In the genomic region with DNA sequence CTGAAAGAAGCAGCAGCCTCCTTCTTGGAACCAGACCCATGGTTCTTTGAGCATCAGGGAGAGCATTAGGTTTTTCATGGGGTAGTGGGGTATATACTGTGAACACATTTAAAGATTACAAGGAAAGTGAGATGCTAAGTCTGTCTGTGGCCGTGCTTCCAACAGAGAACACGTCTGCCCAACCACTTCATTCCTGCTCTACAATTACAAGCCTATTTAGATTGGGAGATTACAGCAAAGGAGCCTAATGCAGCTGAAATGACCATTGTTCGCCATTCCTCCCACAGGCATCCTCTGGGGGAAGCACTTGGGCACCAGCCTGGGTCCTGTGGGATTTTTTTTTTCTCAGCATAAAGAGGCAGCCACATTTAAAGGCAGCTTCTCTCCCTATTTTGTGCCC, we compare ENCODE assay signal across 29 cellular contexts.
"Had no signal": no experiment of that assay in that cellular context is flagged by ENCODE, and none has a peak within 500 bp of the region (broad histone marks: within the 10 kb centered on the region; RNA-seq: fewer than 3 reads in every experiment).

No MANE protein-coding gene starts in this region.

- H3K27ac Mint-ChIP-seq: mesothelial cell of epicardium; naive thymus-derived CD4-positive, alpha-beta T cell; nephron; progenitor cell of endocrine pancreas; stimulated activated effector memory CD8-positive, alpha-beta T cell treated with anti-CD3 and anti-CD28 coated beads, Interleukin-12 subunit alpha, Interleukin-12 subunit beta, amount 100 ng/mL, for 72 hours had no signal

- H3K36me3 Mint-ChIP-seq: mesothelial cell of epicardium; naive thymus-derived CD4-positive, alpha-beta T cell; stimulated activated effector memory CD8-positive, alpha-beta T cell treated with anti-CD3 and anti-CD28 coated beads, Interleukin-12 subunit alpha, Interleukin-12 subunit beta, amount 100 ng/mL, for 72 hours had no signal

- H3K9me3 ChIP-seq: esophagus squamous epithelium, heart right ventricle, lower lobe of right lung, neutrophil, right atrium auricular region, stomach, thyroid gland, vagina had no signal

- H3K4me1 Mint-ChIP-seq: mesothelial cell of epicardium; naive thymus-derived CD4-positive, alpha-beta T cell; nephron; stimulated activated effector memory CD8-positive, alpha-beta T cell treated with anti-CD3 and anti-CD28 coated beads, Interleukin-12 subunit alpha, Interleukin-12 subunit beta, amount 100 ng/mL, for 72 hours had no signal

- H3K4me3 Mint-ChIP-seq: mesothelial cell of epicardium; naive thymus-derived CD4-positive, alpha-beta T cell; nephron; stimulated activated effector memory CD8-positive, alpha-beta T cell treated with anti-CD3 and anti-CD28 coated beads, Interleukin-12 subunit alpha, Interleukin-12 subunit beta, amount 100 ng/mL, for 72 hours had no signal

- H3K4me1 ChIP-seq: esophagus squamous epithelium, heart right ventricle, lower lobe of right lung, parathyroid adenoma, right atrium auricular region, stomach, thyroid gland, vagina had no signal

- H3K27me3 Mint-ChIP-seq: naive thymus-derived CD4-positive, alpha-beta T cell; progenitor cell of endocrine pancreas had no signal

- H3K27ac ChIP-seq: coronary artery, esophagus squamous epithelium, heart right ventricle, lower lobe of right lung, neutrophil, parathyroid adenoma, right atrium auricular region, stomach, thyroid gland, vagina had no signal

- H3K9ac ChIP-seq: parathyroid adenoma had no signal

- H3K79me2 ChIP-seq: parathyroid adenoma had no signal

- H3K4me3 ChIP-seq: coronary artery, esophagus squamous epithelium, heart right ventricle, lower lobe of right lung, right atrium auricular region, smooth muscle cell, stomach, thyroid gland, vagina had no signal

- H3K27me3 ChIP-seq: esophagus squamous epithelium, heart right ventricle, neutrophil, right atrium auricular region, stomach, thyroid gland, vagina had no signal

- H3K36me3 ChIP-seq: esophagus squamous epithelium, heart right ventricle, lower lobe of right lung, neutrophil, right atrium auricular region, stomach, thyroid gland, vagina had no signal

- DNase-seq: dermis blood vessel endothelial cell; effector memory CD4-positive, alpha-beta T cell; erythroblast; esophagus squamous epithelium; foreskin melanocyte; glutamatergic neuron; heart right ventricle; hippocampal formation; kidney glomerular epithelial cell; left colon; left ventricle myocardium superior; lower lobe of right lung; naive thymus-derived CD4-positive, alpha-beta T cell; stimulated activated CD4-positive, alpha-beta T cell treated with anti-CD3 and anti-CD28 coated beads, Interleukin-2, amount 100 ng/mL, for 24 hours; stimulated activated CD4-positive, alpha-beta T cell treated with anti-CD3 and anti-CD28 coated beads, Interleukin-4, amount 100 ng/mL, for 24 hours; stimulated activated naive CD4-positive, alpha-beta T cell treated with Interleukin-2 at 50 U/mL for 16 hours; stomach; thyroid gland; trophoblast cell had no signal

- H3K4me2 ChIP-seq: smooth muscle cell had no signal

- H3K9me3 Mint-ChIP-seq: mesothelial cell of epicardium, nephron had no signal
